Comparison of ENCODE assay signal across 17 cellular contexts in genomic region chr2:191838526-191838925, GRCh38. TPM values are rescaled to one million over a fixed set of nuclear protein-coding genes. Genes with fewer than 3 reads are reported as not detected.
"Had no signal": no experiment of that assay in that cellular context is flagged by ENCODE, and none has a peak within 500 bp of the region (broad histone marks: within the 10 kb centered on the region; RNA-seq: fewer than 3 reads in every experiment).

No MANE protein-coding gene starts in this region.

- ATAC-seq: esophagus mucosa; mucosa of descending colon; naive thymus-derived CD8-positive, alpha-beta T cell; stimulated activated memory B cell treated with anti-CD40 and anti-IgM and Interleukin-4, amounts not matched to agents 10 μg/mL and 1 μg/mL and 100 μg/mL, for 72 hours; upper lobe of right lung had no signal

- H3K4me3 ChIP-seq: colonic mucosa, mucosa of descending colon, testis, tibial nerve, upper lobe of right lung, vagina had no signal

- H3K27ac ChIP-seq: colonic mucosa, testis, tibial nerve, upper lobe of right lung, vagina had no signal

- H3K36me3 ChIP-seq: colonic mucosa, vagina had no signal

- H3K9me3 ChIP-seq: colonic mucosa, mucosa of descending colon, testis, tibial nerve, upper lobe of right lung, vagina had no signal

- H3K4me1 ChIP-seq: colonic mucosa, testis, vagina had no signal

- DNase-seq: colonic mucosa; effector CD4-positive, alpha-beta T cell; immature natural killer cell; mammary epithelial cell; mucosa of descending colon; naive thymus-derived CD8-positive, alpha-beta T cell; posterior cingulate gyrus; stimulated activated CD4-positive, alpha-beta T cell treated with anti-CD3 and anti-CD28 coated beads, Interleukin-15, amount 100 ng/mL, for 24 hours; stimulated activated CD4-positive, alpha-beta T cell treated with anti-CD3 and anti-CD28 coated beads, Interleukin-1b, Interleukin-23, amount 100 ng/mL, for 48 hours; stimulated activated CD4-positive, alpha-beta T cell treated with anti-CD3 and anti-CD28 coated beads, Interleukin-4, amount 100 ng/mL, for 24 hours; testis; upper lobe of right lung had no signal

- H3K27me3 ChIP-seq: colonic mucosa, testis, tibial nerve, upper lobe of right lung, vagina had no signal

RNA-seq across cellular contexts. Expression of gene CAVIN2, which starts 8.4 kb away (rescaled TPM):
- total RNA-seq: naive thymus-derived CD8-positive, alpha-beta T cell had no signal
- polyA plus RNA-seq: naive thymus-derived CD8-positive, alpha-beta T cell; neural cell had no signal
